Comparison of ENCODE assay signal across 1 cellular context in the genomic region with DNA sequence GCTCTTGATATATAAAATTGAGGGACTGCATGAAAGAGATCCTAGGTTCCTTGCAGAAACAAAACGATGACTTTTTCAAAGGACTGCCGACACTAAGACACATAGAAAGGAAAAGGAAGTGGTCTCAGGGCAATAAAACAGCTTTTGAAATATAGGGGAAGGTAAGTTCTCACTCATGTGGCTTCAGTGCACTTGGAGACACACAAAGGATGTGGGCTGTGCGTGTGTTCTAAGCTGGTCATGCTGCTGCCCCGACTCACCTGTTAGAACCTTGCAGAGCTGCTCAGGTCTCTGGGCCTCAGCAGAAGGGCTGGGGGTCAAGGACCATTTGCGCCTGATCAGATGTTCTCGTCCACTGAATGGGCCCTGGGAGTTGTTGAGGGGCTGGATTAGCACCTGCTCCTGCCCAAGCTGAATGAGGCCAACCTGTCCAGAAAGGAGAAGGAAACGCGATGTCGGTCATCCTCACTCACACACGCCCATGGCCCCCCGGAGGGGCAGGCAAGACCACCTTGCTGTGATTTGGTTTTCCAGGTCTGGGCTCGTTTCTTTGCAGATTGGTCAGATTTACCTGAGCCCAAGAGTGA.
TF ChIP-seq lines count a peak whose summit lies in the region.

No MANE protein-coding gene starts in this region.

TF ChIP-seq in GM23338, 12 proteins besides CTCF, POLR2A, EP300 and RAD21 (continued from another document):
- TF ChIP-seq, protein P1, sequence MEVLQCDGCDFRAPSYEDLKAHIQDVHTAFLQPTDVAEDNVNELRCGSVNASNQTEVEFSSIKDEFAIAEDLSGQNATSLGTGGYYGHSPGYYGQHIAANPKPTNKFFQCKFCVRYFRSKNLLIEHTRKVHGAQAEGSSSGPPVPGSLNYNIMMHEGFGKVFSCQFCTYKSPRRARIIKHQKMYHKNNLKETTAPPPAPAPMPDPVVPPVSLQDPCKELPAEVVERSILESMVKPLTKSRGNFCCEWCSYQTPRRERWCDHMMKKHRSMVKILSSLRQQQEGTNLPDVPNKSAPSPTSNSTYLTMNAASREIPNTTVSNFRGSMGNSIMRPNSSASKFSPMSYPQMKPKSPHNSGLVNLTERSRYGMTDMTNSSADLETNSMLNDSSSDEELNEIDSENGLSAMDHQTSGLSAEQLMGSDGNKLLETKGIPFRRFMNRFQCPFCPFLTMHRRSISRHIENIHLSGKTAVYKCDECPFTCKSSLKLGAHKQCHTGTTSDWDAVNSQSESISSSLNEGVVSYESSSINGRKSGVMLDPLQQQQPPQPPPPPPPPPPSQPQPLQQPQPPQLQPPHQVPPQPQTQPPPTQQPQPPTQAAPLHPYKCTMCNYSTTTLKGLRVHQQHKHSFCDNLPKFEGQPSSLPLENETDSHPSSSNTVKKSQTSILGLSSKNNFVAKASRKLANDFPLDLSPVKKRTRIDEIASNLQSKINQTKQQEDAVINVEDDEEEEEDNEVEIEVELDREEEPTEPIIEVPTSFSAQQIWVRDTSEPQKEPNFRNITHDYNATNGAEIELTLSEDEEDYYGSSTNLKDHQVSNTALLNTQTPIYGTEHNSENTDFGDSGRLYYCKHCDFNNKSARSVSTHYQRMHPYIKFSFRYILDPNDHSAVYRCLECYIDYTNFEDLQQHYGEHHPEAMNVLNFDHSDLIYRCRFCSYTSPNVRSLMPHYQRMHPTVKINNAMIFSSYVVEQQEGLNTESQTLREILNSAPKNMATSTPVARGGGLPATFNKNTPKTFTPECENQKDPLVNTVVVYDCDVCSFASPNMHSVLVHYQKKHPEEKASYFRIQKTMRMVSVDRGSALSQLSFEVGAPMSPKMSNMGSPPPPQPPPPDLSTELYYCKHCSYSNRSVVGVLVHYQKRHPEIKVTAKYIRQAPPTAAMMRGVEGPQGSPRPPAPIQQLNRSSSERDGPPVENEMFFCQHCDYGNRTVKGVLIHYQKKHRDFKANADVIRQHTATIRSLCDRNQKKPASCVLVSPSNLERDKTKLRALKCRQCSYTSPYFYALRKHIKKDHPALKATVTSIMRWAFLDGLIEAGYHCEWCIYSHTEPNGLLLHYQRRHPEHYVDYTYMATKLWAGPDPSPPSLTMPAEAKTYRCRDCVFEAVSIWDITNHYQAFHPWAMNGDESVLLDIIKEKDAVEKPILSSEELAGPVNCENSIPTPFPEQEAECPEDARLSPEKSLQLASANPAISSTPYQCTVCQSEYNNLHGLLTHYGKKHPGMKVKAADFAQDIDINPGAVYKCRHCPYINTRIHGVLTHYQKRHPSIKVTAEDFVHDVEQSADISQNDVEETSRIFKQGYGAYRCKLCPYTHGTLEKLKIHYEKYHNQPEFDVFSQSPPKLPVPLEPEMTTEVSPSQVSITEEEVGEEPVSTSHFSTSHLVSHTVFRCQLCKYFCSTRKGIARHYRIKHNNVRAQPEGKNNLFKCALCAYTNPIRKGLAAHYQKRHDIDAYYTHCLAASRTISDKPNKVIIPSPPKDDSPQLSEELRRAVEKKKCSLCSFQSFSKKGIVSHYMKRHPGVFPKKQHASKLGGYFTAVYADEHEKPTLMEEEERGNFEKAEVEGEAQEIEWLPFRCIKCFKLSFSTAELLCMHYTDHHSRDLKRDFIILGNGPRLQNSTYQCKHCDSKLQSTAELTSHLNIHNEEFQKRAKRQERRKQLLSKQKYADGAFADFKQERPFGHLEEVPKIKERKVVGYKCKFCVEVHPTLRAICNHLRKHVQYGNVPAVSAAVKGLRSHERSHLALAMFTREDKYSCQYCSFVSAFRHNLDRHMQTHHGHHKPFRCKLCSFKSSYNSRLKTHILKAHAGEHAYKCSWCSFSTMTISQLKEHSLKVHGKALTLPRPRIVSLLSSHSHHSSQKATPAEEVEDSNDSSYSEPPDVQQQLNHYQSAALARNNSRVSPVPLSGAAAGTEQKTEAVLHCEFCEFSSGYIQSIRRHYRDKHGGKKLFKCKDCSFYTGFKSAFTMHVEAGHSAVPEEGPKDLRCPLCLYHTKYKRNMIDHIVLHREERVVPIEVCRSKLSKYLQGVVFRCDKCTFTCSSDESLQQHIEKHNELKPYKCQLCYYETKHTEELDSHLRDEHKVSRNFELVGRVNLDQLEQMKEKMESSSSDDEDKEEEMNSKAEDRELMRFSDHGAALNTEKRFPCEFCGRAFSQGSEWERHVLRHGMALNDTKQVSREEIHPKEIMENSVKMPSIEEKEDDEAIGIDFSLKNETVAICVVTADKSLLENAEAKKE (CRISPR knock-in tag; IDR thresholded peaks at IDR 0.05): no peak
- TF ChIP-seq ETS1 (IDR thresholded peaks at IDR 0.05): no peak
- TF ChIP-seq ZNF114 (CRISPR knock-in tag; IDR thresholded peaks at IDR 0.05): no peak
- TF ChIP-seq POLR2AphosphoS5 (IDR thresholded peaks at IDR 0.05; ENCODE audit: low read depth): no peak
- TF ChIP-seq, protein P2, sequence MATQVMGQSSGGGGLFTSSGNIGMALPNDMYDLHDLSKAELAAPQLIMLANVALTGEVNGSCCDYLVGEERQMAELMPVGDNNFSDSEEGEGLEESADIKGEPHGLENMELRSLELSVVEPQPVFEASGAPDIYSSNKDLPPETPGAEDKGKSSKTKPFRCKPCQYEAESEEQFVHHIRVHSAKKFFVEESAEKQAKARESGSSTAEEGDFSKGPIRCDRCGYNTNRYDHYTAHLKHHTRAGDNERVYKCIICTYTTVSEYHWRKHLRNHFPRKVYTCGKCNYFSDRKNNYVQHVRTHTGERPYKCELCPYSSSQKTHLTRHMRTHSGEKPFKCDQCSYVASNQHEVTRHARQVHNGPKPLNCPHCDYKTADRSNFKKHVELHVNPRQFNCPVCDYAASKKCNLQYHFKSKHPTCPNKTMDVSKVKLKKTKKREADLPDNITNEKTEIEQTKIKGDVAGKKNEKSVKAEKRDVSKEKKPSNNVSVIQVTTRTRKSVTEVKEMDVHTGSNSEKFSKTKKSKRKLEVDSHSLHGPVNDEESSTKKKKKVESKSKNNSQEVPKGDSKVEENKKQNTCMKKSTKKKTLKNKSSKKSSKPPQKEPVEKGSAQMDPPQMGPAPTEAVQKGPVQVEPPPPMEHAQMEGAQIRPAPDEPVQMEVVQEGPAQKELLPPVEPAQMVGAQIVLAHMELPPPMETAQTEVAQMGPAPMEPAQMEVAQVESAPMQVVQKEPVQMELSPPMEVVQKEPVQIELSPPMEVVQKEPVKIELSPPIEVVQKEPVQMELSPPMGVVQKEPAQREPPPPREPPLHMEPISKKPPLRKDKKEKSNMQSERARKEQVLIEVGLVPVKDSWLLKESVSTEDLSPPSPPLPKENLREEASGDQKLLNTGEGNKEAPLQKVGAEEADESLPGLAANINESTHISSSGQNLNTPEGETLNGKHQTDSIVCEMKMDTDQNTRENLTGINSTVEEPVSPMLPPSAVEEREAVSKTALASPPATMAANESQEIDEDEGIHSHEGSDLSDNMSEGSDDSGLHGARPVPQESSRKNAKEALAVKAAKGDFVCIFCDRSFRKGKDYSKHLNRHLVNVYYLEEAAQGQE (IDR thresholded peaks at IDR 0.05; ENCODE audit: unreplicated experiment): no peak
- no peak for TF ChIP-seq STAT1 (IDR thresholded peaks at IDR 0.05; ENCODE audit: unreplicated experiment)
- TF ChIP-seq EZH2phosphoT487 (IDR thresholded peaks at IDR 0.05; ENCODE audit: unreplicated experiment): no peak
- TF ChIP-seq CREB1 (CRISPR knock-in tag; IDR thresholded peaks at IDR 0.05; ENCODE audit: low read depth): no peak
